In genomic region chr2:237180225-237180624, GRCh38 we compare ENCODE assay signal across 20 cellular contexts.
DNase-seq lines count a peak whose midpoint lies in the region; ATAC-seq and TF ChIP-seq lines count a peak whose summit lies in the region.
"Had no signal": no experiment of that assay in that cellular context is flagged by ENCODE, and none has a peak within 500 bp of the region (broad histone marks: within the 10 kb centered on the region; RNA-seq: fewer than 3 reads in every experiment).

No MANE protein-coding gene starts in this region.

- TF ChIP-seq CTCF in fibroblast of lung (conservative IDR thresholded peaks at IDR 0.05 in 1 of 2, IDR thresholded peaks at IDR 0.05 in 1 of 2; ENCODE audit: low read depth in 1 of 2, low read length in 2 of 2) (no peak), testis (IDR thresholded peaks at IDR 0.05) (no peak), lower leg skin (IDR thresholded peaks at IDR 0.05) (no peak)

- TF ChIP-seq POLR2A in testis (IDR thresholded peaks at IDR 0.05) (no peak), lower leg skin (IDR thresholded peaks at IDR 0.05) (no peak)

- WGBS in right cardiac atrium = 62% methylated on average over 5 of the region's 5 CpGs
- 79 to 85% methylated on average over 5 of the region's 5 CpGs for WGBS in testis, 2 donors
- 82 to 92% methylated on average over 5 of the region's 5 CpGs for WGBS in lower leg skin, 2 donors

- H3K27me3 Mint-ChIP-seq in activated CD4-positive, alpha-beta T cell treated with anti-CD3 and anti-CD28 coated beads, Interleukin-2, amount 10 ng/mL, durations not matched to agents 24 days and 14 days = peaks cover 8% of the 10 kb centered on the region

- peaks cover 3% of the 10 kb centered on the region for H3K9me3 Mint-ChIP-seq in activated CD4-positive, alpha-beta T cell treated with anti-CD3 and anti-CD28 coated beads, Interleukin-2, amount 10 ng/mL, durations not matched to agents 24 days and 14 days
- H3K9me3 Mint-ChIP-seq: CD4-positive, alpha-beta T cell had no signal

- H3K27ac ChIP-seq in fibroblast of lung (ENCODE audit: insufficient read depth, low read length) (peak overlapping the region; percentile 3), right cardiac atrium (ENCODE audit: low read length) (no peak overlapping the region), testis (no peak overlapping the region)
- H3K27ac ChIP-seq: 22Rv1, GM23248 had no signal

- H3K79me2 ChIP-seq in fibroblast of lung (ENCODE audit: control insufficient read depth, insufficient read depth, low read length) = no peaks in the 10 kb centered on the region

- no peak overlapping the region for H2AFZ ChIP-seq in fibroblast of lung (ENCODE audit: low read length)
- H2AFZ ChIP-seq: GM23248 had no signal

- H3K27me3 ChIP-seq in fibroblast of lung (ENCODE audit: control insufficient read depth, insufficient read depth, low read length) (no peaks in the 10 kb centered on the region), right cardiac atrium (ENCODE audit: control insufficient read depth, insufficient read depth) (no peaks in the 10 kb centered on the region), testis (no peaks in the 10 kb centered on the region)

- no peak overlapping the region for H3K4me3 Mint-ChIP-seq in activated CD4-positive, alpha-beta T cell treated with anti-CD3 and anti-CD28 coated beads, Interleukin-2, amount 10 ng/mL, durations not matched to agents 24 days and 14 days
- H3K4me3 Mint-ChIP-seq: CD4-positive, alpha-beta T cell had no signal

- ATAC-seq in right cardiac atrium (peak; percentile 61 to 73), HG03439 (IDR thresholded peaks at IDR 0.05; ENCODE audit: unreplicated experiment) (no peak)
- ATAC-seq: HCT116, K562 had no signal

- DNase-seq in activated CD4-positive, alpha-beta T cell treated with anti-CD3 and anti-CD28 coated beads, Interleukin-2, amount 10 ng/mL, durations not matched to agents 24 days and 14 days = peak; percentile 14
- DNase-seq in activated CD4-positive, alpha-beta T cell treated with anti-CD3 and anti-CD28 coated beads, Interleukin-2, amount 50 U/mL, for 48 hours = no peak
- DNase-seq in fibroblast of lung (ENCODE audit: low read depth in 2 of 2) = peak in 1 of 2 donors; percentile 77
- peak in 1 of 3 donors; percentile 72 for DNase-seq in right cardiac atrium
- DNase-seq in testis = peak; percentile 7
- DNase-seq in activated gamma-delta T cell (lab: John Stamatoyannopoulos, UW) = no peak
- no peak for DNase-seq in lower leg skin (ENCODE audit: low spot score in 2 of 2)
- DNase-seq: Caco-2; CD4-positive, alpha-beta T cell; DMS153; GDM1; GM23248; NCI-H1092 treated with DMSO at 0.1 percent for 48 hours; NCI-H2081; NK-92 treated with Interleukin-12 subunit alpha and Interleukin-12 subunit beta, amount 100 ng/mL, for 24 hours; SHP77 treated with DMSO at 0.1 percent for 48 hours had no signal

- H3K27ac Mint-ChIP-seq in activated CD4-positive, alpha-beta T cell treated with anti-CD3 and anti-CD28 coated beads, Interleukin-2, amount 10 ng/mL, durations not matched to agents 24 days and 14 days = no peak overlapping the region
- H3K27ac Mint-ChIP-seq: CD4-positive, alpha-beta T cell had no signal

- no peaks in the 10 kb centered on the region for H4K20me1 ChIP-seq in fibroblast of lung (ENCODE audit: control insufficient read depth, extremely low read depth, insufficient read depth, low read length)

- no peak overlapping the region for H3K4me2 ChIP-seq in fibroblast of lung (ENCODE audit: extremely low read depth, insufficient read depth, low read length)

- H3K4me3 ChIP-seq in fibroblast of lung (replicated peaks in 1 of 4; ENCODE audit: control extremely low read depth in 1 of 4, insufficient read depth in 1 of 4, low read depth in 3 of 4, low read length in 4 of 4) (no peak overlapping the region), right cardiac atrium (ENCODE audit: low read length) (no peak overlapping the region), testis (no peak overlapping the region), lower leg skin (ENCODE audit: low read depth, poor library complexity, severe bottlenecking) (no peak overlapping the region)
- H3K4me3 ChIP-seq: GM23248, K562 had no signal

- peaks cover 40% of the 10 kb centered on the region for H3K4me1 ChIP-seq in fibroblast of lung (ENCODE audit: control insufficient read depth, extremely low read depth, insufficient read depth, low read length)
- H3K4me1 ChIP-seq in right cardiac atrium (ENCODE audit: control insufficient read depth, insufficient read depth, low read length) = no peaks in the 10 kb centered on the region
- peaks cover 9% of the 10 kb centered on the region for H3K4me1 ChIP-seq in testis
- H3K4me1 ChIP-seq: Caco-2 had no signal

- H3K36me3 ChIP-seq in fibroblast of lung (ENCODE audit: control insufficient read depth, insufficient read depth, low read length) (no peaks in the 10 kb centered on the region), testis (ENCODE audit: low read depth, missing control alignments) (no peaks in the 10 kb centered on the region)

- no peaks in the 10 kb centered on the region for H3K4me1 Mint-ChIP-seq in activated CD4-positive, alpha-beta T cell treated with anti-CD3 and anti-CD28 coated beads, Interleukin-2, amount 10 ng/mL, durations not matched to agents 24 days and 14 days

- H3K9me3 ChIP-seq in fibroblast of lung (ENCODE audit: control insufficient read depth, insufficient read depth, low read depth, low read length) (no peaks in the 10 kb centered on the region), right cardiac atrium (ENCODE audit: control insufficient read depth, low read length) (no peaks in the 10 kb centered on the region), testis (no peaks in the 10 kb centered on the region)
- H3K9me3 ChIP-seq: Caco-2 had no signal

- no peak overlapping the region for H3K9ac ChIP-seq in fibroblast of lung (ENCODE audit: insufficient read depth, low read length)
- H3K9ac ChIP-seq: GM23248 had no signal

- no peaks in the 10 kb centered on the region for H3K36me3 Mint-ChIP-seq in activated CD4-positive, alpha-beta T cell treated with anti-CD3 and anti-CD28 coated beads, Interleukin-2, amount 10 ng/mL, durations not matched to agents 24 days and 14 days (ENCODE audit: low read depth)

- intact Hi-C loops in activated CD4-positive, alpha-beta T cell treated with anti-CD3 and anti-CD28 coated beads, Interleukin-2, amount 10 ng/mL, durations not matched to agents 24 days and 14 days (cut with micrococcal nuclease) = no loop called here
- intact Hi-C loops in right cardiac atrium (cut with DNase I) (no loop called here), testis (cut with DNase I; ENCODE audit: low total_unique reads) (no loop called here), lower leg skin (cut with DNase I; ENCODE audit: low total_unique reads) (no loop called here)

Comparison
In these comparisons a context has a peak if more than half of its experiments do, and no peak if none do; other contexts are left out.
1. DNase-seq: peak in activated CD4-positive, alpha-beta T cell treated with anti-CD3 and anti-CD28 coated beads, Interleukin-2, amount 10 ng/mL, durations not matched to agents 24 days and 14 days (single experiment) and testis (single experiment); none in activated CD4-positive, alpha-beta T cell treated with anti-CD3 and anti-CD28 coated beads, Interleukin-2, amount 50 U/mL, for 48 hours (0 of 2), activated gamma-delta T cell (single experiment) and lower leg skin (0 of 2).